8 cellular contexts compared by ENCODE assay signal in genomic region chr3:168094877-168095610, GRCh38. TPM values are rescaled to one million over a fixed set of nuclear protein-coding genes. Genes with fewer than 3 reads are reported as not detected.
DNase-seq lines count a peak whose midpoint lies in the region; ATAC-seq, FAIRE-seq and TF ChIP-seq lines count a peak whose summit lies in the region.

No MANE protein-coding gene starts in this region.

- peak overlapping the region; percentile 88 for H3K4me3 Mint-ChIP-seq in astrocyte (ENCODE audit: unreplicated experiment)

- no peaks in the 10 kb centered on the region for H3K27me3 Mint-ChIP-seq in astrocyte (ENCODE audit: low read depth, unreplicated experiment)

- ATAC-seq in GM21529 (IDR thresholded peaks at IDR 0.05; ENCODE audit: unreplicated experiment), result peak; percentile 45

- H3K27ac ChIP-seq in RWPE1 (peak overlapping the region; percentile 96), astrocyte (ENCODE audit: low read depth, low read length) (peak overlapping the region; percentile 93)

- no peaks in the 10 kb centered on the region for H3K9me3 ChIP-seq in astrocyte (ENCODE audit: insufficient read depth, low read depth, low read length)

- H3K4me3 ChIP-seq in GM08714 (ENCODE audit: low read length), result peak overlapping the region; percentile 68
- H3K4me3 ChIP-seq in astrocyte (ENCODE audit: insufficient read depth, low read depth, low read length), result peak overlapping the region; percentile 98

- H3K9me3 Mint-ChIP-seq in astrocyte (ENCODE audit: unreplicated experiment), result no peaks in the 10 kb centered on the region

- H3K27ac Mint-ChIP-seq in astrocyte (ENCODE audit: unreplicated experiment), result peak overlapping the region; percentile 85

- no peak for TF ChIP-seq CTCF in RWPE1 (conservative IDR thresholded peaks at IDR 0.05; ENCODE audit: low read depth)
- TF ChIP-seq CTCF in astrocyte (IDR thresholded peaks at IDR 0.05; ENCODE audit: insufficient read depth, low read depth, low read length), result peak; percentile 11

- H3K4me1 Mint-ChIP-seq in astrocyte (ENCODE audit: low read depth, unreplicated experiment), result peaks cover 36% of the 10 kb centered on the region

- H3K4me1 ChIP-seq in astrocyte (ENCODE audit: insufficient read depth, low read length), result peaks cover 4% of the 10 kb centered on the region

- POLR2A ChIA-PET in RWPE1 (lab: Yijun Ruan, JAX; ENCODE audit: low non-redundant PET), result no interaction called here

- peak; percentile 46 for DNase-seq in HTR-8/SVneo (ENCODE audit: insufficient read length, low spot score)
- peak; percentile 50 for DNase-seq in RWPE1 (ENCODE audit: low spot score)
- DNase-seq in astrocyte (ENCODE audit: low read depth), result peak; percentile 52
- peak; percentile 64 for DNase-seq in hepatic stellate cell (ENCODE audit: low spot score)
- DNase-seq in pulmonary artery endothelial cell (ENCODE audit: low read depth, low spot score), result peak; percentile 8
- no peak for DNase-seq in NCI-H187 treated with DMSO at 0.1 percent for 48 hours (lab: John Stamatoyannopoulos, UW)

- H3K36me3 ChIP-seq in astrocyte (ENCODE audit: insufficient read depth, low read length), result no peaks in the 10 kb centered on the region

- peak overlapping the region; percentile 93 for H2AFZ ChIP-seq in astrocyte (ENCODE audit: low read depth, low read length)

- peak; percentile 46 for FAIRE-seq in HTR-8/SVneo (lab: Jason Lieb, UNC)
- FAIRE-seq in astrocyte (lab: Jason Lieb, UNC), result no peak

- peak overlapping the region; percentile 94 for H3K9ac ChIP-seq in astrocyte (ENCODE audit: low read length)

- peak overlapping the region; percentile 91 for H3K4me2 ChIP-seq in astrocyte (ENCODE audit: low read length)

- CTCF ChIA-PET in RWPE1 (lab: Yijun Ruan, JAX), result no interaction called here

- peaks cover 51% of the 10 kb centered on the region for H3K79me2 ChIP-seq in astrocyte (ENCODE audit: insufficient read depth, low read length)

- H3K36me3 Mint-ChIP-seq in astrocyte (ENCODE audit: low read depth, unreplicated experiment), result no peaks in the 10 kb centered on the region

- peaks cover 46% of the 10 kb centered on the region for H4K20me1 ChIP-seq in astrocyte (ENCODE audit: insufficient read depth, low read length)

- H3K27me3 ChIP-seq in astrocyte (ENCODE audit: insufficient read depth, low read length), result no peaks in the 10 kb centered on the region

RNA-seq across cellular contexts. Expression of gene GOLIM4, which starts 0.7 kb away (rescaled TPM):
- 51.5 and 53.7 TPM in 2 replicates for total RNA-seq in astrocyte
- 58.0 and 58.9 TPM in 2 replicates for total RNA-seq in pulmonary artery endothelial cell
